Comparison of ENCODE assay signal across 1 cellular context in genomic region chr1:9990944-9991343, GRCh38.
TF ChIP-seq lines count a peak whose summit lies in the region.

No MANE protein-coding gene starts in this region.

TF ChIP-seq in endothelial cell of umbilical vein, 7 proteins besides CTCF, POLR2A, EP300 and RAD21:
- TF ChIP-seq MAX (IDR thresholded peaks at IDR 0.05; ENCODE audit: insufficient read depth, insufficient read length): no peak
- no peak for TF ChIP-seq MYC (IDR thresholded peaks at IDR 0.05; ENCODE audit: low read depth, low read length)
- peak; percentile 28 for TF ChIP-seq JUN (IDR thresholded peaks at IDR 0.05; ENCODE audit: borderline replicate concordance, insufficient read depth, insufficient read length, low read depth)
- no peak for TF ChIP-seq EZH2 (IDR thresholded peaks at IDR 0.05; ENCODE audit: borderline replicate concordance, low read depth, low read length, severe bottlenecking)
- no peak for TF ChIP-seq POLR2AphosphoS5 (IDR thresholded peaks at IDR 0.05; ENCODE audit: insufficient read depth, low read depth, low read length)
- peak; percentile 29 for TF ChIP-seq FOS (IDR thresholded peaks at IDR 0.05; ENCODE audit: borderline replicate concordance, insufficient read depth, low read length)
- TF ChIP-seq GATA2 (IDR thresholded peaks at IDR 0.05; ENCODE audit: insufficient read depth, insufficient read length, low read depth, low read length): peak; percentile 9
